Comparison of ENCODE assay signal across 1 cellular context in the genomic region with DNA sequence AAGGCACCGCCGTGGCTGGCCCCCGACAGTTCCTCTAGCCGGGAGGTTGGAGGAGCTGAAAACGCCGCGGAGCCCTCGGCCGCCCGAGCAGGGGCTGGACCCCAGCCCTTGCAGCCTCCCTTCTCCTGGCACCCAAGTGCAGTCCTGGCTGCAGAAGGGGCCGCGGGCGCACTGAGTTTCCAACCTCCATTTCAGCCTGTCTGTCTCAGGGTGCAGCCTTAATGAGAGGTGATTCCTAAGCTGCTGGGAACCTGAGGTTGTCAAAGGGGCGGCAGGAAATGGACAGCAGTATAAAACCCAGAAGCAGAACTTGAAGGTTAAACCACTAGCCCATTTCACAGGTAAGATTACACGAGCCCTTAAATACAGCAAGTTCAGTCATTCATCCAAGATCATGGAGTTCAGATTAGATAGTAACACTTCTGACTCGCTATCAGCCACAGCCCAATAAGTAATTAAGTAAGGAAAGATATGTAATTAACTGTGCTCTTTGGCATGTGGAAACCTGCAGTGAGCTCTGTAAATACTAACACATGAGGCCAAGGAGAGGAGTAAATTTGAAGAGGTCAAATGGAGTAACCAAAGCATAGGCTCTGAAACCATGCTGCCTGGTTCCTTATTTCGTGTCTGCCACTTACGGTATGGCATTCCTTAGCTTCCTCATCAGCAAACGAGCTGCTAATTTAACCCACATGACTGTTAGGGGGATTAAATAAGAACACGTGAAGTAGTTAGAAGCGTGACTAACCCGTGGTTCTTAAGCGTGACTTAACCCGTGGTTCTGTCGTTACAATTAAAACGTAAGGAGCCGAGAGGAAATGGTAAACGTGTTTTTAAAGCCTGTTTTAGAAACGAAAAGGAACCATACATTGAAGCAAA.
TF ChIP-seq lines count a peak whose summit lies in the region.

No MANE protein-coding gene starts in this region.

TF ChIP-seq in K562, 482 proteins besides CTCF, POLR2A, EP300 and RAD21 (continues in another document):
- peak; percentile 1; the same call in 1 of the 2 replicates for TF ChIP-seq RBFOX2 (IDR thresholded peaks at IDR 0.05; ENCODE audit: low read depth, low read length)
- TF ChIP-seq ZNF24 (IDR thresholded peaks at IDR 0.05) = peak; percentile 57
- 0 out of 4 replicates have a peak, but pooled peaks of 1 of the 2 experiments have one; percentile 9 for TF ChIP-seq FOXA3 (CRISPR knock-in tag; conservative IDR thresholded peaks at IDR 0.05 in 1 of 2, IDR thresholded peaks at IDR 0.05 in 1 of 2)
- TF ChIP-seq HDAC1 (IDR thresholded peaks at IDR 0.05) = peak in 1 of 2 experiments; percentile 9; a peak in 1 of 4 replicates
- TF ChIP-seq ZNF354B (CRISPR knock-in tag; IDR thresholded peaks at IDR 0.05) = no peak
- TF ChIP-seq SRSF9 (IDR thresholded peaks at IDR 0.05; ENCODE audit: borderline replicate concordance, low read depth, low read length) = no peak
- no peak for TF ChIP-seq THRAP3 (IDR thresholded peaks at IDR 0.05; ENCODE audit: borderline replicate concordance)
- TF ChIP-seq BCOR (IDR thresholded peaks at IDR 0.05) = 0 out of 2 replicates have a peak, but pooled peaks have one; percentile 15
- peak in 1 of 2 experiments; percentile 19; a peak in 1 of 4 replicates for TF ChIP-seq FOXK2 (conservative IDR thresholded peaks at IDR 0.05 in 1 of 2, IDR thresholded peaks at IDR 0.05 in 1 of 2; ENCODE audit: low read depth in 2 of 2)
- 0 out of 2 replicates have a peak, but pooled peaks have one; percentile 20 for TF ChIP-seq ZNF589 (CRISPR knock-in tag; IDR thresholded peaks at IDR 0.05; ENCODE audit: low read depth)
- TF ChIP-seq, protein P1, sequence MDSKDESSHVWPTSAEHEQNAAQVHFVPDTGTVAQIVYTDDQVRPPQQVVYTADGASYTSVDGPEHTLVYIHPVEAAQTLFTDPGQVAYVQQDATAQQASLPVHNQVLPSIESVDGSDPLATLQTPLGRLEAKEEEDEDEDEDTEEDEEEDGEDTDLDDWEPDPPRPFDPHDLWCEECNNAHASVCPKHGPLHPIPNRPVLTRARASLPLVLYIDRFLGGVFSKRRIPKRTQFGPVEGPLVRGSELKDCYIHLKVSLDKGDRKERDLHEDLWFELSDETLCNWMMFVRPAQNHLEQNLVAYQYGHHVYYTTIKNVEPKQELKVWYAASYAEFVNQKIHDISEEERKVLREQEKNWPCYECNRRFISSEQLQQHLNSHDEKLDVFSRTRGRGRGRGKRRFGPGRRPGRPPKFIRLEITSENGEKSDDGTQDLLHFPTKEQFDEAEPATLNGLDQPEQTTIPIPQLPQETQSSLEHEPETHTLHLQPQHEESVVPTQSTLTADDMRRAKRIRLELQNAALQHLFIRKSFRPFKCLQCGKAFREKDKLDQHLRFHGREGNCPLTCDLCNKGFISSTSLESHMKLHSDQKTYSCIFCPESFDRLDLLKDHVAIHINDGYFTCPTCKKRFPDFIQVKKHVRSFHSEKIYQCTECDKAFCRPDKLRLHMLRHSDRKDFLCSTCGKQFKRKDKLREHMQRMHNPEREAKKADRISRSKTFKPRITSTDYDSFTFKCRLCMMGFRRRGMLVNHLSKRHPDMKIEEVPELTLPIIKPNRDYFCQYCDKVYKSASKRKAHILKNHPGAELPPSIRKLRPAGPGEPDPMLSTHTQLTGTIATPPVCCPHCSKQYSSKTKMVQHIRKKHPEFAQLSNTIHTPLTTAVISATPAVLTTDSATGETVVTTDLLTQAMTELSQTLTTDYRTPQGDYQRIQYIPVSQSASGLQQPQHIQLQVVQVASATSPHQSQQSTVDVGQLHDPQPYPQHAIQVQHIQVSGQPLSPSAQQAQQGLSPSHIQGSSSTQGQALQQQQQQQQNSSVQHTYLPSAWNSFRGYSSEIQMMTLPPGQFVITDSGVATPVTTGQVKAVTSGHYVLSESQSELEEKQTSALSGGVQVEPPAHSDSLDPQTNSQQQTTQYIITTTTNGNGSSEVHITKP (IDR thresholded peaks at IDR 0.05; ENCODE audit: partially characterized antibody) = peak; percentile 8
- no peak for TF ChIP-seq NR2C2 (CRISPR knock-in tag; IDR thresholded peaks at IDR 0.05)
- TF ChIP-seq NR2C2 (tag; IDR thresholded peaks at IDR 0.05) = peak; percentile 93
- TF ChIP-seq KDM5B (IDR thresholded peaks at IDR 0.05; ENCODE audit: insufficient replicate concordance, low read depth, low read length) = peak; percentile 3
- TF ChIP-seq, protein P2, sequence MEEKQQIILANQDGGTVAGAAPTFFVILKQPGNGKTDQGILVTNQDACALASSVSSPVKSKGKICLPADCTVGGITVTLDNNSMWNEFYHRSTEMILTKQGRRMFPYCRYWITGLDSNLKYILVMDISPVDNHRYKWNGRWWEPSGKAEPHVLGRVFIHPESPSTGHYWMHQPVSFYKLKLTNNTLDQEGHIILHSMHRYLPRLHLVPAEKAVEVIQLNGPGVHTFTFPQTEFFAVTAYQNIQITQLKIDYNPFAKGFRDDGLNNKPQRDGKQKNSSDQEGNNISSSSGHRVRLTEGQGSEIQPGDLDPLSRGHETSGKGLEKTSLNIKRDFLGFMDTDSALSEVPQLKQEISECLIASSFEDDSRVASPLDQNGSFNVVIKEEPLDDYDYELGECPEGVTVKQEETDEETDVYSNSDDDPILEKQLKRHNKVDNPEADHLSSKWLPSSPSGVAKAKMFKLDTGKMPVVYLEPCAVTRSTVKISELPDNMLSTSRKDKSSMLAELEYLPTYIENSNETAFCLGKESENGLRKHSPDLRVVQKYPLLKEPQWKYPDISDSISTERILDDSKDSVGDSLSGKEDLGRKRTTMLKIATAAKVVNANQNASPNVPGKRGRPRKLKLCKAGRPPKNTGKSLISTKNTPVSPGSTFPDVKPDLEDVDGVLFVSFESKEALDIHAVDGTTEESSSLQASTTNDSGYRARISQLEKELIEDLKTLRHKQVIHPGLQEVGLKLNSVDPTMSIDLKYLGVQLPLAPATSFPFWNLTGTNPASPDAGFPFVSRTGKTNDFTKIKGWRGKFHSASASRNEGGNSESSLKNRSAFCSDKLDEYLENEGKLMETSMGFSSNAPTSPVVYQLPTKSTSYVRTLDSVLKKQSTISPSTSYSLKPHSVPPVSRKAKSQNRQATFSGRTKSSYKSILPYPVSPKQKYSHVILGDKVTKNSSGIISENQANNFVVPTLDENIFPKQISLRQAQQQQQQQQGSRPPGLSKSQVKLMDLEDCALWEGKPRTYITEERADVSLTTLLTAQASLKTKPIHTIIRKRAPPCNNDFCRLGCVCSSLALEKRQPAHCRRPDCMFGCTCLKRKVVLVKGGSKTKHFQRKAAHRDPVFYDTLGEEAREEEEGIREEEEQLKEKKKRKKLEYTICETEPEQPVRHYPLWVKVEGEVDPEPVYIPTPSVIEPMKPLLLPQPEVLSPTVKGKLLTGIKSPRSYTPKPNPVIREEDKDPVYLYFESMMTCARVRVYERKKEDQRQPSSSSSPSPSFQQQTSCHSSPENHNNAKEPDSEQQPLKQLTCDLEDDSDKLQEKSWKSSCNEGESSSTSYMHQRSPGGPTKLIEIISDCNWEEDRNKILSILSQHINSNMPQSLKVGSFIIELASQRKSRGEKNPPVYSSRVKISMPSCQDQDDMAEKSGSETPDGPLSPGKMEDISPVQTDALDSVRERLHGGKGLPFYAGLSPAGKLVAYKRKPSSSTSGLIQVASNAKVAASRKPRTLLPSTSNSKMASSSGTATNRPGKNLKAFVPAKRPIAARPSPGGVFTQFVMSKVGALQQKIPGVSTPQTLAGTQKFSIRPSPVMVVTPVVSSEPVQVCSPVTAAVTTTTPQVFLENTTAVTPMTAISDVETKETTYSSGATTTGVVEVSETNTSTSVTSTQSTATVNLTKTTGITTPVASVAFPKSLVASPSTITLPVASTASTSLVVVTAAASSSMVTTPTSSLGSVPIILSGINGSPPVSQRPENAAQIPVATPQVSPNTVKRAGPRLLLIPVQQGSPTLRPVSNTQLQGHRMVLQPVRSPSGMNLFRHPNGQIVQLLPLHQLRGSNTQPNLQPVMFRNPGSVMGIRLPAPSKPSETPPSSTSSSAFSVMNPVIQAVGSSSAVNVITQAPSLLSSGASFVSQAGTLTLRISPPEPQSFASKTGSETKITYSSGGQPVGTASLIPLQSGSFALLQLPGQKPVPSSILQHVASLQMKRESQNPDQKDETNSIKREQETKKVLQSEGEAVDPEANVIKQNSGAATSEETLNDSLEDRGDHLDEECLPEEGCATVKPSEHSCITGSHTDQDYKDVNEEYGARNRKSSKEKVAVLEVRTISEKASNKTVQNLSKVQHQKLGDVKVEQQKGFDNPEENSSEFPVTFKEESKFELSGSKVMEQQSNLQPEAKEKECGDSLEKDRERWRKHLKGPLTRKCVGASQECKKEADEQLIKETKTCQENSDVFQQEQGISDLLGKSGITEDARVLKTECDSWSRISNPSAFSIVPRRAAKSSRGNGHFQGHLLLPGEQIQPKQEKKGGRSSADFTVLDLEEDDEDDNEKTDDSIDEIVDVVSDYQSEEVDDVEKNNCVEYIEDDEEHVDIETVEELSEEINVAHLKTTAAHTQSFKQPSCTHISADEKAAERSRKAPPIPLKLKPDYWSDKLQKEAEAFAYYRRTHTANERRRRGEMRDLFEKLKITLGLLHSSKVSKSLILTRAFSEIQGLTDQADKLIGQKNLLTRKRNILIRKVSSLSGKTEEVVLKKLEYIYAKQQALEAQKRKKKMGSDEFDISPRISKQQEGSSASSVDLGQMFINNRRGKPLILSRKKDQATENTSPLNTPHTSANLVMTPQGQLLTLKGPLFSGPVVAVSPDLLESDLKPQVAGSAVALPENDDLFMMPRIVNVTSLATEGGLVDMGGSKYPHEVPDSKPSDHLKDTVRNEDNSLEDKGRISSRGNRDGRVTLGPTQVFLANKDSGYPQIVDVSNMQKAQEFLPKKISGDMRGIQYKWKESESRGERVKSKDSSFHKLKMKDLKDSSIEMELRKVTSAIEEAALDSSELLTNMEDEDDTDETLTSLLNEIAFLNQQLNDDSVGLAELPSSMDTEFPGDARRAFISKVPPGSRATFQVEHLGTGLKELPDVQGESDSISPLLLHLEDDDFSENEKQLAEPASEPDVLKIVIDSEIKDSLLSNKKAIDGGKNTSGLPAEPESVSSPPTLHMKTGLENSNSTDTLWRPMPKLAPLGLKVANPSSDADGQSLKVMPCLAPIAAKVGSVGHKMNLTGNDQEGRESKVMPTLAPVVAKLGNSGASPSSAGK (IDR thresholded peaks at IDR 0.05) = 0 out of 2 replicates have a peak, but pooled peaks have one; percentile 30
- no peak for TF ChIP-seq HCFC1 (IDR thresholded peaks at IDR 0.05; ENCODE audit: low read depth, low read length)
- TF ChIP-seq FOSL1 (tag; conservative IDR thresholded peaks at IDR 0.05) = 0 out of 2 replicates have a peak, but pooled peaks have one; percentile 30
- TF ChIP-seq ESRRA (IDR thresholded peaks at IDR 0.05; ENCODE audit: borderline replicate concordance, low read depth) = peak; percentile 78
- peak; percentile 1; the same call in 1 of the 2 replicates for TF ChIP-seq ZFX (CRISPR knock-in tag; IDR thresholded peaks at IDR 0.05)
- peak; percentile 22; the same call in 1 of the 2 replicates for TF ChIP-seq ZNF3 (CRISPR knock-in tag; IDR thresholded peaks at IDR 0.05)
- 0 out of 2 replicates have a peak, but pooled peaks have one; percentile 13 for TF ChIP-seq SUPT5H (IDR thresholded peaks at IDR 0.05)
- peak in 1 of 3 experiments; percentile 31 for TF ChIP-seq YY1 (IDR thresholded peaks at IDR 0.05; ENCODE audit: borderline replicate concordance in 1 of 3, control insufficient read depth in 1 of 3, extremely low read depth in 1 of 3, insufficient read depth in 3 of 3, insufficient read length in 1 of 3, insufficient replicate concordance in 2 of 3, low read depth in 1 of 3, low read length in 2 of 3)
- no peak for TF ChIP-seq ZNF12 (CRISPR knock-in tag; IDR thresholded peaks at IDR 0.05)
- no peak for TF ChIP-seq EGR1 (conservative IDR thresholded peaks at IDR 0.05)
- TF ChIP-seq, protein P3, sequence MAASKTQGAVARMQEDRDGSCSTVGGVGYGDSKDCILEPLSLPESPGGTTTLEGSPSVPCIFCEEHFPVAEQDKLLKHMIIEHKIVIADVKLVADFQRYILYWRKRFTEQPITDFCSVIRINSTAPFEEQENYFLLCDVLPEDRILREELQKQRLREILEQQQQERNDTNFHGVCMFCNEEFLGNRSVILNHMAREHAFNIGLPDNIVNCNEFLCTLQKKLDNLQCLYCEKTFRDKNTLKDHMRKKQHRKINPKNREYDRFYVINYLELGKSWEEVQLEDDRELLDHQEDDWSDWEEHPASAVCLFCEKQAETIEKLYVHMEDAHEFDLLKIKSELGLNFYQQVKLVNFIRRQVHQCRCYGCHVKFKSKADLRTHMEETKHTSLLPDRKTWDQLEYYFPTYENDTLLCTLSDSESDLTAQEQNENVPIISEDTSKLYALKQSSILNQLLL (CRISPR knock-in tag; IDR thresholded peaks at IDR 0.05; ENCODE audit: borderline replicate concordance) = no peak
- TF ChIP-seq ZNF232 (CRISPR knock-in tag; IDR thresholded peaks at IDR 0.05) = 0 out of 2 replicates have a peak, but pooled peaks have one; percentile 18
- no peak for TF ChIP-seq ZNF717 (CRISPR knock-in tag; IDR thresholded peaks at IDR 0.05)
- TF ChIP-seq, protein P4, sequence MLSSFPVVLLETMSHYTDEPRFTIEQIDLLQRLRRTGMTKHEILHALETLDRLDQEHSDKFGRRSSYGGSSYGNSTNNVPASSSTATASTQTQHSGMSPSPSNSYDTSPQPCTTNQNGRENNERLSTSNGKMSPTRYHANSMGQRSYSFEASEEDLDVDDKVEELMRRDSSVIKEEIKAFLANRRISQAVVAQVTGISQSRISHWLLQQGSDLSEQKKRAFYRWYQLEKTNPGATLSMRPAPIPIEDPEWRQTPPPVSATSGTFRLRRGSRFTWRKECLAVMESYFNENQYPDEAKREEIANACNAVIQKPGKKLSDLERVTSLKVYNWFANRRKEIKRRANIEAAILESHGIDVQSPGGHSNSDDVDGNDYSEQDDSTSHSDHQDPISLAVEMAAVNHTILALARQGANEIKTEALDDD (IDR thresholded peaks at IDR 0.05) = peak; percentile 95
- peak; percentile 34; the same call in 1 of the 2 replicates for TF ChIP-seq DPF2 (IDR thresholded peaks at IDR 0.05)
- TF ChIP-seq TBP (optimal IDR thresholded peaks at IDR 0.05; ENCODE audit: low read depth, low read length) = peak; percentile 29
- TF ChIP-seq ZNF274 (IDR thresholded peaks at IDR 0.05; ENCODE audit: borderline replicate concordance, low read depth, low read length) = no peak
- peak; percentile 55; the same call in 1 of the 2 replicates for TF ChIP-seq BHLHE40 (IDR thresholded peaks at IDR 0.05; ENCODE audit: low read length)
- no peak for TF ChIP-seq TAF1 (IDR thresholded peaks at IDR 0.05; ENCODE audit: control insufficient read depth, extremely low read depth, insufficient read depth, low read length, severe bottlenecking)
- TF ChIP-seq, protein P5, sequence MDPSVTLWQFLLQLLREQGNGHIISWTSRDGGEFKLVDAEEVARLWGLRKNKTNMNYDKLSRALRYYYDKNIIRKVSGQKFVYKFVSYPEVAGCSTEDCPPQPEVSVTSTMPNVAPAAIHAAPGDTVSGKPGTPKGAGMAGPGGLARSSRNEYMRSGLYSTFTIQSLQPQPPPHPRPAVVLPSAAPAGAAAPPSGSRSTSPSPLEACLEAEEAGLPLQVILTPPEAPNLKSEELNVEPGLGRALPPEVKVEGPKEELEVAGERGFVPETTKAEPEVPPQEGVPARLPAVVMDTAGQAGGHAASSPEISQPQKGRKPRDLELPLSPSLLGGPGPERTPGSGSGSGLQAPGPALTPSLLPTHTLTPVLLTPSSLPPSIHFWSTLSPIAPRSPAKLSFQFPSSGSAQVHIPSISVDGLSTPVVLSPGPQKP (CRISPR knock-in tag; IDR thresholded peaks at IDR 0.05) = no peak
- TF ChIP-seq SMAD4 (CRISPR knock-in tag; conservative IDR thresholded peaks at IDR 0.05) = no peak
